28 cellular contexts compared by ENCODE assay signal in genomic region chr11:22340803-22341581, GRCh38. TPM values are rescaled to one million over a fixed set of nuclear protein-coding genes. Genes with fewer than 3 reads are reported as not detected.
A peak's percentile ranks its signal among the peaks of the same experiment; 100 is the strongest.
DNase-seq lines count a peak whose midpoint lies in the region; ATAC-seq, FAIRE-seq and TF ChIP-seq lines count a peak whose summit lies in the region.
"Had no signal": no experiment of that assay in that cellular context is flagged by ENCODE, and none has a peak within 500 bp of the region (broad histone marks: within the 10 kb centered on the region; RNA-seq: fewer than 3 reads in every experiment).

No MANE protein-coding gene starts in this region.

- H3K4me3 ChIP-seq in GM12878 (no peak overlapping the region), BE2C (ENCODE audit: low read depth, low read length) (no peak overlapping the region)
- H3K4me3 ChIP-seq: A549; BLaER1 treated with 17β-estradiol and CSF1 and Interleukin-3, amounts not matched to agents 10 nM and 100 nM; gastroesophageal sphincter; lung; stomach had no signal

- H3K9ac ChIP-seq in GM12878 (ENCODE audit: control insufficient read depth, insufficient read depth, low read length): no peak overlapping the region
- H3K9ac ChIP-seq: BLaER1 treated with 17β-estradiol and CSF1 and Interleukin-3, amounts not matched to agents 10 nM and 100 nM had no signal

- H3K27me3 ChIP-seq in GM12878 (replicated peaks in 1 of 2; ENCODE audit: control insufficient read depth in 2 of 2, insufficient read depth in 2 of 2, low read length in 1 of 2) (peaks cover 22 to 38% of the 10 kb centered on the region in 2 experiments), BE2C (no peaks in the 10 kb centered on the region)

- FAIRE-seq in GM12878 (lab: Jason Lieb, UNC): no peak
- FAIRE-seq: A549, G401.6, GM12891 had no signal

- TF ChIP-seq CTCF in GM12878 (IDR thresholded peaks at IDR 0.05 in 2 of 3, conservative IDR thresholded peaks at IDR 0.05 in 1 of 3; ENCODE audit: control insufficient read depth in 2 of 3, extremely low read depth in 1 of 3, insufficient read depth in 1 of 3, low read depth in 3 of 3, low read length in 3 of 3) (no peak), BE2C (IDR thresholded peaks at IDR 0.05; ENCODE audit: low read depth, low read length) (no peak)

- H3K4me1 ChIP-seq in GM12878 (ENCODE audit: control insufficient read depth, insufficient read depth, low read length): no peaks in the 10 kb centered on the region
- H3K4me1 ChIP-seq in BE2C: no peaks in the 10 kb centered on the region
- H3K4me1 ChIP-seq: A549; BLaER1 treated with 17β-estradiol and CSF1 and Interleukin-3, amounts not matched to agents 10 nM and 100 nM; gastroesophageal sphincter had no signal

- peaks cover 9% of the 10 kb centered on the region for H3K9me3 Mint-ChIP-seq in activated CD4-positive, alpha-beta T cell treated with anti-CD3 and anti-CD28 coated beads, Interleukin-2, amount 10 ng/mL, durations not matched to agents 24 days and 14 days
- peaks cover 6% of the 10 kb centered on the region for H3K9me3 Mint-ChIP-seq in stimulated activated effector memory CD8-positive, alpha-beta T cell treated with anti-CD3 and anti-CD28 coated beads, Interleukin-12 subunit alpha, Interleukin-12 subunit beta, amount 100 ng/mL, for 72 hours

- no peaks in the 10 kb centered on the region for H3K36me3 ChIP-seq in GM12878 (ENCODE audit: control insufficient read depth in 2 of 2, insufficient read depth in 2 of 2, low read length in 1 of 2)
- no peaks in the 10 kb centered on the region for H3K36me3 ChIP-seq in BE2C
- H3K36me3 ChIP-seq: BLaER1 treated with 17β-estradiol and CSF1 and Interleukin-3, amounts not matched to agents 10 nM and 100 nM; gastroesophageal sphincter; stomach had no signal

- H3K4me1 Mint-ChIP-seq in activated CD4-positive, alpha-beta T cell treated with anti-CD3 and anti-CD28 coated beads, Interleukin-2, amount 10 ng/mL, durations not matched to agents 24 days and 14 days: no peaks in the 10 kb centered on the region
- H3K4me1 Mint-ChIP-seq in stimulated activated effector memory CD8-positive, alpha-beta T cell treated with anti-CD3 and anti-CD28 coated beads, Interleukin-12 subunit alpha, Interleukin-12 subunit beta, amount 100 ng/mL, for 72 hours: peaks cover 20% of the 10 kb centered on the region

- no peak for TF ChIP-seq POLR2A in GM12878 (IDR thresholded peaks at IDR 0.05; ENCODE audit: low read depth, low read length)

- RAD21 ChIA-PET in GM12878 (lab: Charles Lee; ENCODE audit: unreplicated experiment): no interaction called here

- no peak for TF ChIP-seq RAD21 in GM12878 (IDR thresholded peaks at IDR 0.05; ENCODE audit: insufficient read depth, low read depth, low read length)

- intact Hi-C loops in activated CD4-positive, alpha-beta T cell treated with anti-CD3 and anti-CD28 coated beads, Interleukin-2, amount 10 ng/mL, durations not matched to agents 24 days and 14 days (cut with micrococcal nuclease): no loop called here
- intact Hi-C loops in GM12878 (cut with micrococcal nuclease; ENCODE audit: unreplicated experiment) (no loop called here), left ventricle myocardium superior (cut with micrococcal nuclease) (no loop called here)

- no peaks in the 10 kb centered on the region for H3K79me2 ChIP-seq in GM12878 (ENCODE audit: control insufficient read depth, insufficient read depth, low read length)

- ATAC-seq in GM12878: 0 out of 3 replicates have a peak, but pooled peaks have one; percentile 31
- ATAC-seq in stimulated activated effector memory CD8-positive, alpha-beta T cell treated with anti-CD3 and anti-CD28 coated beads, Interleukin-12 subunit alpha, Interleukin-12 subunit beta, amount 100 ng/mL, for 72 hours: peak; percentile 19
- ATAC-seq in left ventricle myocardium superior: no peak
- ATAC-seq: A549; activated CD4-positive, CD25-positive, alpha-beta regulatory T cell treated with anti-CD3 and anti-CD28 coated beads, Interleukin-2, amount 50 U/mL, for 24 hours; gastroesophageal sphincter had no signal

- POLR2A ChIA-PET in GM12878 (lab: Charles Lee): interaction anchor here (0.5 kb wide), 1 partner anchor 129 kb away, joined by 4 read pairs; no protein-coding TSS in a partner anchor

- H2AFZ ChIP-seq in GM12878 (ENCODE audit: control insufficient read depth, low read depth, low read length): no peak overlapping the region

- CTCF ChIA-PET in GM12878 (lab: Yijun Ruan, JAX): no interaction called here

- no peaks in the 10 kb centered on the region for H3K9me3 ChIP-seq in GM12878 (replicated peaks; ENCODE audit: control insufficient read depth, insufficient read depth, low read length)
- no peaks in the 10 kb centered on the region for H3K9me3 ChIP-seq in BE2C
- H3K9me3 ChIP-seq: A549, gastroesophageal sphincter, stomach had no signal

- in situ Hi-C loops in GM12878 (cut with MboI): no loop called here

- H3K27ac ChIP-seq in GM12878 (ENCODE audit: control insufficient read depth, insufficient read depth): no peak overlapping the region
- H3K27ac ChIP-seq: A549; BLaER1 treated with 17β-estradiol and CSF1 and Interleukin-3, amounts not matched to agents 10 nM and 100 nM; gastroesophageal sphincter; stomach had no signal

- no TSS peak for BruUV-seq in GM12878 (replicated peaks; lab: Mats Ljungman, UMichigan)

- H3K4me2 ChIP-seq in GM12878 (ENCODE audit: control insufficient read depth, insufficient read depth): no peak overlapping the region
- H3K4me2 ChIP-seq: A549; BLaER1 treated with 17β-estradiol and CSF1 and Interleukin-3, amounts not matched to agents 10 nM and 100 nM had no signal

- TF ChIP-seq EP300 in GM12878 (IDR thresholded peaks at IDR 0.05; ENCODE audit: borderline replicate concordance in 1 of 2, control insufficient read depth in 1 of 2, low read depth in 2 of 2, low read length in 2 of 2): no peak

- no peak overlapping the region for H3K27ac Mint-ChIP-seq in activated CD4-positive, alpha-beta T cell treated with anti-CD3 and anti-CD28 coated beads, Interleukin-2, amount 10 ng/mL, durations not matched to agents 24 days and 14 days
- no peak overlapping the region for H3K27ac Mint-ChIP-seq in stimulated activated effector memory CD8-positive, alpha-beta T cell treated with anti-CD3 and anti-CD28 coated beads, Interleukin-12 subunit alpha, Interleukin-12 subunit beta, amount 100 ng/mL, for 72 hours
- H3K27ac Mint-ChIP-seq: progenitor cell of endocrine pancreas had no signal

- SMC1A ChIA-PET in GM12878 (lab: Charles Lee; ENCODE audit: uncharacterized antibody, unreplicated experiment): no interaction called here

- H3K27me3 Mint-ChIP-seq in activated CD4-positive, alpha-beta T cell treated with anti-CD3 and anti-CD28 coated beads, Interleukin-2, amount 10 ng/mL, durations not matched to agents 24 days and 14 days: peaks cover 75% of the 10 kb centered on the region

- no peak overlapping the region for H3K4me3 Mint-ChIP-seq in activated CD4-positive, alpha-beta T cell treated with anti-CD3 and anti-CD28 coated beads, Interleukin-2, amount 10 ng/mL, durations not matched to agents 24 days and 14 days
- H3K4me3 Mint-ChIP-seq in stimulated activated effector memory CD8-positive, alpha-beta T cell treated with anti-CD3 and anti-CD28 coated beads, Interleukin-12 subunit alpha, Interleukin-12 subunit beta, amount 100 ng/mL, for 72 hours: no peak overlapping the region

- DNase-seq in activated CD4-positive, alpha-beta T cell treated with anti-CD3 and anti-CD28 coated beads for 48 hours: peak; percentile 6
- DNase-seq in activated CD4-positive, alpha-beta T cell treated with anti-CD3 and anti-CD28 coated beads, Interleukin-2, amount 10 ng/mL, durations not matched to agents 24 days and 14 days: no peak
- DNase-seq in GM12878 (ENCODE audit: low read depth, low spot score): no peak
- DNase-seq in iPS-NIHi7 (ENCODE audit: extremely low spot score): peak; percentile 32
- DNase-seq in stimulated activated effector memory CD8-positive, alpha-beta T cell treated with anti-CD3 and anti-CD28 coated beads, Interleukin-12 subunit alpha, Interleukin-12 subunit beta, amount 100 ng/mL, for 72 hours (ENCODE audit: low spot score in 2 of 2): no peak
- DNase-seq in NCI-H1436 treated with DMSO at 0.1 percent for 48 hours (lab: John Stamatoyannopoulos, UW): no peak
- no peak for DNase-seq in BE2C
- DNase-seq in left ventricle myocardium superior: no peak
- DNase-seq: erythroblast, HCEC 1CT, IMR-90, NCI-H1930, NCI-H510A treated with DMSO at 0.1 percent for 48 hours, stomach had no signal

- peaks cover 2% of the 10 kb centered on the region for H3K36me3 Mint-ChIP-seq in activated CD4-positive, alpha-beta T cell treated with anti-CD3 and anti-CD28 coated beads, Interleukin-2, amount 10 ng/mL, durations not matched to agents 24 days and 14 days (ENCODE audit: low read depth)
- no peaks in the 10 kb centered on the region for H3K36me3 Mint-ChIP-seq in stimulated activated effector memory CD8-positive, alpha-beta T cell treated with anti-CD3 and anti-CD28 coated beads, Interleukin-12 subunit alpha, Interleukin-12 subunit beta, amount 100 ng/mL, for 72 hours

- WGBS in GM12878 (ENCODE audit: insufficient coverage, insufficient replicate concordance, low lambda C conversion rate, missing lambda C conversion rate): 23% methylated on average over 38 of the region's 38 CpGs

- no peaks in the 10 kb centered on the region for H4K20me1 ChIP-seq in GM12878 (ENCODE audit: control insufficient read depth, insufficient read depth)

TF ChIP-seq in GM12878, 131 proteins besides CTCF, POLR2A, EP300 and RAD21 (continues in another document):
- TF ChIP-seq MEF2B (IDR thresholded peaks at IDR 0.05; ENCODE audit: partially characterized antibody, poor library complexity, severe bottlenecking) (no peak), EED (IDR thresholded peaks at IDR 0.05; ENCODE audit: low read depth) (no peak)

RNA-seq across cellular contexts. Expression of gene SLC17A6, which starts 2.8 kb away (rescaled TPM):
- total RNA-seq in activated CD4-positive, alpha-beta T cell treated with anti-CD3 and anti-CD28 coated beads, Interleukin-2, amount 10 ng/mL, durations not matched to agents 24 days and 14 days: not detected in 2 replicates
- total RNA-seq in GM12878 (2013; cell fraction: nucleolus; rRNA removed): not detected in 2 replicates
- total RNA-seq in GM12878 (2014; rRNA removed) (not detected in 2 replicates), GM12878 (2014; rRNA removed; fragmentation: Illumina TruSeq; extraction: Trizol) (not detected in 2 replicates), GM12878 (2021) (not detected in 2 replicates), left ventricle myocardium superior (not detected)
- polyA plus RNA-seq in GM12878 (2011; ENCODE audit: low read depth): not detected
- polyA plus RNA-seq in GM12878 (2011; rRNA removed) (not detected in 2 replicates), GM12878 (2014; fragmentation: Illumina TruSeq; extraction: Trizol) (not detected in 2 replicates), GM12878 (2014; fragmentation: Nextera tagmentation; extraction: Ambion mirVana) (not detected), GM12878 (2014; rRNA removed) (not detected in 2 replicates), GM12878 (2016; fragmentation: Nextera tagmentation; extraction: Ambion mirVana) (not detected)
- polyA plus RNA-seq in GM12878 (2011; cell fraction: cytosol; rRNA removed): not detected in 2 replicates
- not detected in 2 replicates for polyA plus RNA-seq in GM12878 (2011; cell fraction: nucleus; rRNA removed)
- not detected in 2 replicates for polyA plus RNA-seq in GM12878 (2012)
- not detected in 2 replicates for polyA minus RNA-seq in GM12878 (2011; rRNA and poly(A)+ RNA removed)
- polyA minus RNA-seq in GM12878 (2011; cell fraction: cytosol; rRNA and poly(A)+ RNA removed): not detected in 2 replicates
- not detected in 2 replicates for polyA minus RNA-seq in GM12878 (2011; cell fraction: nucleus; rRNA and poly(A)+ RNA removed)
- polyA plus RNA-seq in BE2C (2012; ENCODE audit: insufficient read depth, insufficient read length, low read depth): not detected
- total RNA-seq: cardiac septum, dermis microvascular lymphatic vessel endothelial cell, gastroesophageal sphincter, IMR-90, lung, MCF 10A, myocyte, progenitor cell of endocrine pancreas, skeletal muscle tissue, stomach, ureter had no signal
- polyA plus RNA-seq: A549, IMR-90, lung, stomach had no signal

Comparison
In these comparisons a context has a peak if more than half of its experiments do, and no peak if none do; other contexts are left out.
1. DNase-seq: peak in activated CD4-positive, alpha-beta T cell treated with anti-CD3 and anti-CD28 coated beads for 48 hours (single experiment) and iPS-NIHi7 (single experiment); none in activated CD4-positive, alpha-beta T cell treated with anti-CD3 and anti-CD28 coated beads, Interleukin-2, amount 10 ng/mL, durations not matched to agents 24 days and 14 days (single experiment), GM12878 (single experiment), stimulated activated effector memory CD8-positive, alpha-beta T cell treated with anti-CD3 and anti-CD28 coated beads, Interleukin-12 subunit alpha, Interleukin-12 subunit beta, amount 100 ng/mL, for 72 hours (0 of 2), NCI-H1436 treated with DMSO at 0.1 percent for 48 hours (single experiment), BE2C (single experiment) and left ventricle myocardium superior (single experiment).